ENCODE assay signal across 10 cellular contexts in the genomic region with DNA sequence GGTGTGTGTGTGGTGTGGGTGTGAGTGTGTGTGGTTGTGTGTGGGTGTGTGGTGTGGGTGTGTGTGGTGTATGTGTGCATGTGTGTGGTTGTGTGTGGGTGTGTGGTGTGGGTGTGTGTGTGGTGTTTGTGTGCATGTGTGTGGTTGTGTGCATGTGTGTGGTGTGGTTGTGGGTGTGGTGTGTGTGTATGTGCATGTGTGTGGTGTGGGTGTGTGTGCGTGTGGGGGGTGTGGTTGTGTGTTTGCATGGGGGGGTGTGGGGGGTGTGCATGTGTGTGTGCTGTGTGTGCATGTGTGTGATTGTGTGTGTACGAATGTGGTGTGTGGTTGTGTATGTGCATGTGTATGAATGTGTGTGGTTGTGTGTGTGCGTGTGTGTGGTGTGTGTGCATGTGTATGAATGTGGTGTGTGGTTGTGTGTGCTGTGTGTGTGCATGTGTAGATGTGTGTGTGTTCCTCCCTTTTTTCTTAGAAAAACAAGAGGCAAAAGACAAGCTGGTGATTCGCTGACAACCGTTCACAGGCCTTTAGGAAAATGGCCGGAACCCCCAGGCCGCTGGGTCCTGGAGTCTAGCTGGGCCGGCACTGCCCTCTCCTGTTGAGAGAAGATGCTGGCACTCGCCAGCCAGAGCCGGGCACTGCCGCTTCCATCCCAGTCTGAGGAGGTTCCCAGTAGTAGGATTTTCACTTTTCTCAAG. TPM values are rescaled to one million over a fixed set of nuclear protein-coding genes. Genes with fewer than 3 reads are reported as not detected.
DNase-seq lines count a peak whose midpoint lies in the region; ATAC-seq, FAIRE-seq and TF ChIP-seq lines count a peak whose summit lies in the region.
"Had no signal": no experiment of that assay in that cellular context is flagged by ENCODE, and none has a peak within 500 bp of the region (broad histone marks: within the 10 kb centered on the region; RNA-seq: fewer than 3 reads in every experiment).

No MANE protein-coding gene starts in this region.

- intact Hi-C loops in K562 (cut with micrococcal nuclease), result no loop called here

- WGBS in K562 (ENCODE audit: insufficient coverage, low coverage, missing lambda C conversion rate), result 5% methylated on average over 9 of the region's 11 CpGs

- TF ChIP-seq CTCF in K562 (IDR thresholded peaks at IDR 0.05 in 2 of 3, conservative IDR thresholded peaks at IDR 0.05 in 1 of 3; ENCODE audit: insufficient read depth in 2 of 3, low read depth in 1 of 3, low read length in 3 of 3), result peak in 2 of 3 experiments; percentile 23 to 26; a peak in 1 of 6 replicates

- no TSS peak for BruUV-seq in K562 (replicated peaks; lab: Mats Ljungman, UMichigan)

- 0 out of 2 replicates have a peak, but pooled peaks cover 4% of the 10 kb centered on the region for H4K20me1 ChIP-seq in K562 (replicated peaks; ENCODE audit: control insufficient read depth, insufficient read depth, low read length)

- no peaks in the 10 kb centered on the region for H3K9me1 ChIP-seq in K562 (ENCODE audit: control insufficient read depth, insufficient read depth, low read length)

- H3K27me3 Mint-ChIP-seq in stimulated activated naive CD8-positive, alpha-beta T cell treated with anti-CD3 and anti-CD28 coated beads, Interleukin-15, amount 100 ng/mL, for 72 hours, result no peaks in the 10 kb centered on the region

- no peak overlapping the region for H3K9ac ChIP-seq in K562 (ENCODE audit: insufficient read depth in 1 of 2, low read depth in 2 of 2, low read length in 2 of 2)

- TF ChIP-seq EP300 in K562 (IDR thresholded peaks at IDR 0.05; ENCODE audit: low read length), result no peak

- no peaks in the 10 kb centered on the region for H3K9me3 ChIP-seq in K562 (replicated peaks; ENCODE audit: control insufficient read depth, insufficient read depth, low read depth, low read length)
- H3K9me3 ChIP-seq: neutrophil had no signal

- peaks cover 16 to 57% of the 10 kb centered on the region in 2 experiments; a peak in 4 of 5 replicates for H3K27me3 ChIP-seq in K562 (ENCODE audit: control insufficient read depth in 2 of 2, insufficient read depth in 2 of 2, low read length in 2 of 2)
- H3K27me3 ChIP-seq: neutrophil had no signal

- H3K4me3 Mint-ChIP-seq in stimulated activated naive CD8-positive, alpha-beta T cell treated with anti-CD3 and anti-CD28 coated beads, Interleukin-15, amount 100 ng/mL, for 72 hours, result no peak overlapping the region

- no peaks in the 10 kb centered on the region for H3K36me3 ChIP-seq in K562 (ENCODE audit: control insufficient read depth, insufficient read depth, low read length)
- H3K36me3 ChIP-seq: neutrophil had no signal

- no peak for ATAC-seq in K562
- ATAC-seq in stimulated activated naive CD8-positive, alpha-beta T cell treated with anti-CD3 and anti-CD28 coated beads, Interleukin-15, amount 100 ng/mL, for 72 hours, result no peak

- CTCF ChIA-PET in K562 (lab: Yijun Ruan, JAX; ENCODE audit: low intra/inter-chr PET ratio), result no interaction called here

- H3K4me1 Mint-ChIP-seq in stimulated activated naive CD8-positive, alpha-beta T cell treated with anti-CD3 and anti-CD28 coated beads, Interleukin-15, amount 100 ng/mL, for 72 hours, result no peaks in the 10 kb centered on the region

- no peak overlapping the region for H2AFZ ChIP-seq in K562 (ENCODE audit: low read depth, low read length)

- no peak overlapping the region for H3K4me2 ChIP-seq in K562 (ENCODE audit: insufficient read depth, low read length)

- in situ Hi-C loops in K562 (cut with MboI), result no loop called here

- H3K27ac ChIP-seq in K562 (ENCODE audit: extremely low read depth, low read depth, low read length), result no peak overlapping the region
- H3K27ac ChIP-seq: neutrophil, SK-N-MC had no signal

- DNase-seq in NCI-H526 (lab: John Stamatoyannopoulos, UW), result peak; percentile 38 to 81
- no peak for DNase-seq in NCI-H526 treated with DMSO at 0.1 percent for 48 hours (lab: John Stamatoyannopoulos, UW)
- no peak for DNase-seq in K562 (ENCODE audit: extremely low read depth in 1 of 4, low spot score in 3 of 4)
- peak; percentile 72 for DNase-seq in iPS-NIHi7 (ENCODE audit: extremely low spot score)
- DNase-seq in superior temporal gyrus (ENCODE audit: extremely low spot score), result peak; percentile 87
- no peak for DNase-seq in stimulated activated CD8-positive, alpha-beta memory T cell treated with anti-CD3 and anti-CD28 coated beads, Interleukin-4, amount 100 ng/mL, for 48 hours
- no peak for DNase-seq in stimulated activated naive CD8-positive, alpha-beta T cell treated with anti-CD3 and anti-CD28 coated beads, Interleukin-15, amount 100 ng/mL, for 72 hours
- no peak for DNase-seq in activated CD4-positive, CD25-positive, alpha-beta regulatory T cell (lab: John Stamatoyannopoulos, UW)

- no peaks in the 10 kb centered on the region for H3K9me3 Mint-ChIP-seq in stimulated activated naive CD8-positive, alpha-beta T cell treated with anti-CD3 and anti-CD28 coated beads, Interleukin-15, amount 100 ng/mL, for 72 hours

- peak in 1 of 2 experiments; percentile 17; a peak in 1 of 4 replicates for TF ChIP-seq RAD21 in K562 (CRISPR knock-in tag; conservative IDR thresholded peaks at IDR 0.05 in 1 of 2, IDR thresholded peaks at IDR 0.05 in 1 of 2)

- TF ChIP-seq POLR2A in K562 (conservative IDR thresholded peaks at IDR 0.05), result no peak

- H3K79me2 ChIP-seq in K562 (ENCODE audit: control insufficient read depth, insufficient read depth, low read length), result no peaks in the 10 kb centered on the region

- peak; percentile 80 for FAIRE-seq in K562 (lab: Jason Lieb, UNC)

- no peak overlapping the region for H3K4me3 ChIP-seq in K562
- H3K4me3 ChIP-seq: SK-N-MC had no signal

- POLR2A ChIA-PET in K562 (lab: Yijun Ruan, JAX), result interaction anchor here (0.6 kb wide), 1 partner anchor 80 kb away, joined by 3 read pairs; no protein-coding TSS in a partner anchor

- H3K4me1 ChIP-seq in K562 (replicated peaks in 1 of 2; ENCODE audit: control insufficient read depth in 2 of 2, insufficient read depth in 2 of 2, low read length in 2 of 2), result peaks cover 0 to 18% of the 10 kb centered on the region in 2 experiments; a peak in 1 of 5 replicates

- no peak overlapping the region for H3K27ac Mint-ChIP-seq in stimulated activated naive CD8-positive, alpha-beta T cell treated with anti-CD3 and anti-CD28 coated beads, Interleukin-15, amount 100 ng/mL, for 72 hours

TF ChIP-seq in K562, 482 proteins besides CTCF, POLR2A, EP300 and RAD21 (continues in another document):
- TF ChIP-seq, protein P1, sequence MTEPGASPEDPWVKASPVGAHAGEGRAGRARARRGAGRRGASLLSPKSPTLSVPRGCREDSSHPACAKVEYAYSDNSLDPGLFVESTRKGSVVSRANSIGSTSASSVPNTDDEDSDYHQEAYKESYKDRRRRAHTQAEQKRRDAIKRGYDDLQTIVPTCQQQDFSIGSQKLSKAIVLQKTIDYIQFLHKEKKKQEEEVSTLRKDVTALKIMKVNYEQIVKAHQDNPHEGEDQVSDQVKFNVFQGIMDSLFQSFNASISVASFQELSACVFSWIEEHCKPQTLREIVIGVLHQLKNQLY (CRISPR knock-in tag; conservative IDR thresholded peaks at IDR 0.05), result no peak
- TF ChIP-seq, protein P2, sequence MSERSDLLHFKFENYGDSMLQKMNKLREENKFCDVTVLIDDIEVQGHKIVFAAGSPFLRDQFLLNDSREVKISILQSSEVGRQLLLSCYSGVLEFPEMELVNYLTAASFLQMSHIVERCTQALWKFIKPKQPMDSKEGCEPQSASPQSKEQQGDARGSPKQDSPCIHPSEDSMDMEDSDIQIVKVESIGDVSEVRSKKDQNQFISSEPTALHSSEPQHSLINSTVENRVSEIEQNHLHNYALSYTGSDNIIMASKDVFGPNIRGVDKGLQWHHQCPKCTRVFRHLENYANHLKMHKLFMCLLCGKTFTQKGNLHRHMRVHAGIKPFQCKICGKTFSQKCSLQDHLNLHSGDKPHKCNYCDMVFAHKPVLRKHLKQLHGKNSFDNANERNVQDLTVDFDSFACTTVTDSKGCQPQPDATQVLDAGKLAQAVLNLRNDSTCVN (CRISPR knock-in tag; IDR thresholded peaks at IDR 0.05), result 0 out of 2 replicates have a peak, but pooled peaks have one; percentile 29
- TF ChIP-seq THRB (CRISPR knock-in tag; conservative IDR thresholded peaks at IDR 0.05) (0 out of 2 replicates have a peak, but pooled peaks have one; percentile 19), MYBL2 (IDR thresholded peaks at IDR 0.05; ENCODE audit: low read depth) (no peak), MYBL2 (CRISPR knock-in tag; IDR thresholded peaks at IDR 0.05; ENCODE audit: borderline replicate concordance) (0 out of 2 replicates have a peak, but pooled peaks have one; percentile 41), SAFB2 (IDR thresholded peaks at IDR 0.05; ENCODE audit: borderline replicate concordance, low read depth, low read length, severe bottlenecking) (no peak)

RNA-seq across cellular contexts. Expression of gene ARHGEF16, which starts 44.6 kb away (rescaled TPM):
- total RNA-seq in K562 (2011; cell fraction: chromatin; rRNA removed; ENCODE audit: low replicate concordance), result 1.6 and 7.5 TPM in 2 replicates
- 3.9 and 5.7 TPM in 2 replicates for total RNA-seq in K562 (2011; cell fraction: nucleolus; rRNA removed)
- total RNA-seq in K562 (2011; cell fraction: nucleoplasm; rRNA removed), result 2.1 and 3.2 TPM in 2 replicates
- 0.45 and 0.94 TPM in 2 replicates for total RNA-seq in K562 (2014; rRNA removed)
- 0.06 and 0.15 TPM in 2 replicates for total RNA-seq in K562 (2014; rRNA removed; fragmentation: Illumina TruSeq; extraction: Trizol)
- total RNA-seq in K562 (2015; rRNA removed; fragmentation: Illumina TruSeq; extraction: Trizol), result 0.11 and 0.25 TPM in 2 replicates
- total RNA-seq in K562 (2021), result 0.98 and 1.2 TPM in 2 replicates
- polyA plus RNA-seq in K562 (2011; rRNA removed), result 0.78 and 0.93 TPM in 2 replicates
- 0.49 and 1.9 TPM in 2 replicates for polyA plus RNA-seq in K562 (2011; cell fraction: cytosol; rRNA removed)
- 2.9 and 7.4 TPM in 2 replicates for polyA plus RNA-seq in K562 (2011; cell fraction: nucleus; rRNA removed)
- polyA plus RNA-seq in K562 (2012), result 0.49 and 2.9 TPM in 2 replicates
- polyA plus RNA-seq in K562 (2014; fragmentation: Illumina TruSeq; extraction: Trizol), result 0.49 and 0.66 TPM in 2 replicates
- not detected for polyA plus RNA-seq in K562 (2014; fragmentation: Nextera tagmentation; extraction: Ambion mirVana)
- polyA plus RNA-seq in K562 (2014; rRNA removed), result 0.78 and 1.2 TPM in 2 replicates
- 1.3 and 3.0 TPM in 2 replicates for polyA minus RNA-seq in K562 (2011; rRNA and poly(A)+ RNA removed)
- polyA minus RNA-seq in K562 (2011; cell fraction: cytosol; rRNA and poly(A)+ RNA removed), result 0.91 and 1.5 TPM in 2 replicates
- polyA minus RNA-seq in K562 (2011; cell fraction: nucleus; rRNA and poly(A)+ RNA removed), result 2.4 and 4.6 TPM in 2 replicates

Comparison
In these comparisons a context has a peak if more than half of its experiments do, and no peak if none do; other contexts are left out.
1. DNase-seq: peak in NCI-H526 (2 of 2), iPS-NIHi7 (single experiment) and superior temporal gyrus (single experiment); none in NCI-H526 treated with DMSO at 0.1 percent for 48 hours (single experiment), K562 (0 of 4), stimulated activated CD8-positive, alpha-beta memory T cell treated with anti-CD3 and anti-CD28 coated beads, Interleukin-4, amount 100 ng/mL, for 48 hours (single experiment), stimulated activated naive CD8-positive, alpha-beta T cell treated with anti-CD3 and anti-CD28 coated beads, Interleukin-15, amount 100 ng/mL, for 72 hours (0 of 2) and activated CD4-positive, CD25-positive, alpha-beta regulatory T cell (0 of 4).